20 cellular contexts compared by ENCODE assay signal in the genomic region with DNA sequence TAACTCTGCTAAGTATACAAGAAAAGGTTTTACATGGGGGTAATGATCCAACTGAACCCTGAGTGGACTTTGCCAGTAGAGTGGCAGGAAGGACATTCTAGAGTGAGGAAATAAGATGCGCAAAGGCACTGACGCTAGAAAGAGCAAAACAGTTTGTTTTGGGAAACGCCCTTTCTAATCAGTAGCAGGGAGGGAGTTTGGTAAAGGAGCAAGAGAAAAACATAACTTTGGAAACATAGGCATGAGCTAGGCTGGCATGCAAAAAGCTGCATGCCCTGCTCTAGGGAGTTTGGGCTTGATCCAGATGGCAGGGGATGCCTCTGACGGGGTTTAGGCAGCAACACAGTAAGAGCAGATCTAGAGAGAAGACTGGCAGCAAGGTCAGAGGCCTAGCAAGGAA.
DNase-seq lines count a peak whose midpoint lies in the region; ATAC-seq and TF ChIP-seq lines count a peak whose summit lies in the region.
"Had no signal": no experiment of that assay in that cellular context is flagged by ENCODE, and none has a peak within 500 bp of the region (broad histone marks: within the 10 kb centered on the region; RNA-seq: fewer than 3 reads in every experiment).

No MANE protein-coding gene starts in this region.

- H3K27me3 ChIP-seq in esophagus squamous epithelium (no peaks in the 10 kb centered on the region), lower lobe of right lung (ENCODE audit: low read depth) (no peaks in the 10 kb centered on the region), tibial artery (no peaks in the 10 kb centered on the region)
- H3K27me3 ChIP-seq: foreskin keratinocyte, MG63 had no signal

- CTCF ChIA-PET in WTC11 (lab: Charles Lee): no interaction called here

- intact Hi-C loops in esophagus squamous epithelium (cut with DNase I): no loop called here
- intact Hi-C loops in lower lobe of right lung (cut with DNase I): no loop called here
- intact Hi-C loops in tibial artery (cut with DNase I; ENCODE audit: low total_unique reads): loop anchor here (2.0 kb wide), 1 partner anchor 33 kb away; no protein-coding TSS in a partner anchor

- H3K36me3 Mint-ChIP-seq in WTC11: peaks cover 36% of the 10 kb centered on the region

- H3K9me3 Mint-ChIP-seq in WTC11: no peaks in the 10 kb centered on the region
- H3K9me3 Mint-ChIP-seq: activated CD8-positive, alpha-beta T cell treated with anti-CD3 and anti-CD28 coated beads for 36 hours; activated naive CD8-positive, alpha-beta T cell treated with anti-CD3 and anti-CD28 coated beads, Interleukin-2, amount 50 U/mL, for 24 hours; activated T-cell treated with anti-CD3 and anti-CD28 coated beads, Interleukin-2, amount 50 U/mL, for 72 hours; nephron had no signal

- H3K27ac Mint-ChIP-seq in WTC11: peak overlapping the region; percentile 44; the same call in 1 of the 2 replicates
- H3K27ac Mint-ChIP-seq: activated CD8-positive, alpha-beta T cell treated with anti-CD3 and anti-CD28 coated beads for 36 hours; activated naive CD8-positive, alpha-beta T cell treated with anti-CD3 and anti-CD28 coated beads, Interleukin-2, amount 50 U/mL, for 24 hours; activated T-cell treated with anti-CD3 and anti-CD28 coated beads, Interleukin-2, amount 50 U/mL, for 72 hours; nephron had no signal

- TF ChIP-seq POLR2A in esophagus squamous epithelium (IDR thresholded peaks at IDR 0.05): no peak

- H3K27ac ChIP-seq in esophagus squamous epithelium (peak overlapping the region; percentile 5 to 68 (median 64)), lower lobe of right lung (peak overlapping the region; percentile 10), tibial artery (peak overlapping the region; percentile 76 to 78)
- H3K27ac ChIP-seq: foreskin keratinocyte, psoas muscle, VCaP had no signal

- no peaks in the 10 kb centered on the region for H3K27me3 Mint-ChIP-seq in WTC11 (ENCODE audit: low read depth)
- H3K27me3 Mint-ChIP-seq: activated CD8-positive, alpha-beta T cell treated with anti-CD3 and anti-CD28 coated beads for 36 hours; activated naive CD8-positive, alpha-beta T cell treated with anti-CD3 and anti-CD28 coated beads, Interleukin-2, amount 50 U/mL, for 24 hours had no signal

- DNase-seq in WTC11 (ENCODE audit: low spot score) (no peak), esophagus squamous epithelium (lab: John Stamatoyannopoulos, UW) (no peak), lower lobe of right lung (no peak), tibial artery (peak; percentile 30 to 79), occipital lobe (lab: John Stamatoyannopoulos, UW) (no peak), DMS53 treated with DMSO at 0.1 percent for 48 hours (lab: John Stamatoyannopoulos, UW; ENCODE audit: unreplicated experiment) (no peak), NCI-H1417 treated with DMSO at 0.1 percent for 48 hours (lab: John Stamatoyannopoulos, UW) (no peak)
- DNase-seq: activated CD8-positive, alpha-beta T cell treated with anti-CD3 and anti-CD28 coated beads for 36 hours; activated naive CD8-positive, alpha-beta T cell treated with anti-CD3 and anti-CD28 coated beads, Interleukin-2, amount 50 U/mL, for 24 hours; activated T-cell treated with anti-CD3 and anti-CD28 coated beads, Interleukin-2, amount 50 U/mL, for 72 hours; central memory CD4-positive, alpha-beta T cell; foreskin keratinocyte; MG63; NCI-H187 treated with DMSO at 0.1 percent for 48 hours; NCI-H446; NK-92 treated with Interleukin-12 subunit alpha and Interleukin-12 subunit beta, amount 100 ng/mL, for 24 hours; psoas muscle; stimulated activated naive CD4-positive, alpha-beta T cell had no signal

- H3K4me1 Mint-ChIP-seq in WTC11: no peaks in the 10 kb centered on the region
- H3K4me1 Mint-ChIP-seq: activated naive CD8-positive, alpha-beta T cell treated with anti-CD3 and anti-CD28 coated beads, Interleukin-2, amount 50 U/mL, for 24 hours had no signal

- H3K4me3 ChIP-seq in esophagus squamous epithelium: no peak overlapping the region
- H3K4me3 ChIP-seq in lower lobe of right lung: no peak overlapping the region
- H3K4me3 ChIP-seq in tibial artery: no peak overlapping the region
- H3K4me3 ChIP-seq: MG63, psoas muscle had no signal

- H3K4me1 ChIP-seq in esophagus squamous epithelium (peaks cover 0 to 28% (median 0%) of the 10 kb centered on the region in 3 donors), lower lobe of right lung (no peaks in the 10 kb centered on the region), tibial artery (peaks cover 6 to 74% (median 36%) of the 10 kb centered on the region in 4 donors)
- H3K4me1 ChIP-seq: foreskin keratinocyte had no signal

- H3K9me3 ChIP-seq in esophagus squamous epithelium (no peaks in the 10 kb centered on the region), lower lobe of right lung (no peaks in the 10 kb centered on the region), tibial artery (no peaks in the 10 kb centered on the region)
- H3K9me3 ChIP-seq: MG63, psoas muscle had no signal

- 47 to 49% methylated on average over 4 of the region's 4 CpGs for WGBS in esophagus squamous epithelium, 2 donors

- TF ChIP-seq CTCF in WTC11 (IDR thresholded peaks at IDR 0.05): no peak
- TF ChIP-seq CTCF in esophagus squamous epithelium (IDR thresholded peaks at IDR 0.05): no peak
- TF ChIP-seq CTCF in lower lobe of right lung (IDR thresholded peaks at IDR 0.05): no peak
- no peak for TF ChIP-seq CTCF in tibial artery (IDR thresholded peaks at IDR 0.05)

- ATAC-seq in WTC11 (no peak), lower lobe of right lung (peak in 1 of 2 donors; percentile 21)
- ATAC-seq: activated CD8-positive, alpha-beta T cell treated with anti-CD3 and anti-CD28 coated beads for 36 hours; activated naive CD8-positive, alpha-beta T cell treated with anti-CD3 and anti-CD28 coated beads, Interleukin-2, amount 50 U/mL, for 24 hours; activated T-cell treated with anti-CD3 and anti-CD28 coated beads, Interleukin-2, amount 50 U/mL, for 72 hours; foreskin keratinocyte had no signal

- no peak overlapping the region for H3K4me3 Mint-ChIP-seq in WTC11
- H3K4me3 Mint-ChIP-seq: activated CD8-positive, alpha-beta T cell treated with anti-CD3 and anti-CD28 coated beads for 36 hours; activated naive CD8-positive, alpha-beta T cell treated with anti-CD3 and anti-CD28 coated beads, Interleukin-2, amount 50 U/mL, for 24 hours; activated T-cell treated with anti-CD3 and anti-CD28 coated beads, Interleukin-2, amount 50 U/mL, for 72 hours; nephron had no signal

- H3K36me3 ChIP-seq in esophagus squamous epithelium (peaks cover 0 to 73% (median 0%) of the 10 kb centered on the region in 3 donors), lower lobe of right lung (peaks cover 37% of the 10 kb centered on the region), tibial artery (peaks cover 35 to 58% (median 52%) of the 10 kb centered on the region in 3 donors)

- POLR2A ChIA-PET in WTC11 (lab: Charles Lee): no interaction called here

TF ChIP-seq in WTC11, 78 proteins besides CTCF, POLR2A, EP300 and RAD21 (continues in another document):
- TF ChIP-seq, protein P1, sequence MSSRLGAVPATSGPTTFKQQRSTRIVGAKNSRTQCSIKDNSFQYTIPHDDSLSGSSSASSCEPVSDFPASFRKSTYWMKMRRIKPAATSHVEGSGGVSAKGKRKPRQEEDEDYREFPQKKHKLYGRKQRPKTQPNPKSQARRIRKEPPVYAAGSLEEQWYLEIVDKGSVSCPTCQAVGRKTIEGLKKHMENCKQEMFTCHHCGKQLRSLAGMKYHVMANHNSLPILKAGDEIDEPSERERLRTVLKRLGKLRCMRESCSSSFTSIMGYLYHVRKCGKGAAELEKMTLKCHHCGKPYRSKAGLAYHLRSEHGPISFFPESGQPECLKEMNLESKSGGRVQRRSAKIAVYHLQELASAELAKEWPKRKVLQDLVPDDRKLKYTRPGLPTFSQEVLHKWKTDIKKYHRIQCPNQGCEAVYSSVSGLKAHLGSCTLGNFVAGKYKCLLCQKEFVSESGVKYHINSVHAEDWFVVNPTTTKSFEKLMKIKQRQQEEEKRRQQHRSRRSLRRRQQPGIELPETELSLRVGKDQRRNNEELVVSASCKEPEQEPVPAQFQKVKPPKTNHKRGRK (CRISPR knock-in tag; IDR thresholded peaks at IDR 0.05; ENCODE audit: borderline replicate concordance): no peak
- TF ChIP-seq, protein P2, sequence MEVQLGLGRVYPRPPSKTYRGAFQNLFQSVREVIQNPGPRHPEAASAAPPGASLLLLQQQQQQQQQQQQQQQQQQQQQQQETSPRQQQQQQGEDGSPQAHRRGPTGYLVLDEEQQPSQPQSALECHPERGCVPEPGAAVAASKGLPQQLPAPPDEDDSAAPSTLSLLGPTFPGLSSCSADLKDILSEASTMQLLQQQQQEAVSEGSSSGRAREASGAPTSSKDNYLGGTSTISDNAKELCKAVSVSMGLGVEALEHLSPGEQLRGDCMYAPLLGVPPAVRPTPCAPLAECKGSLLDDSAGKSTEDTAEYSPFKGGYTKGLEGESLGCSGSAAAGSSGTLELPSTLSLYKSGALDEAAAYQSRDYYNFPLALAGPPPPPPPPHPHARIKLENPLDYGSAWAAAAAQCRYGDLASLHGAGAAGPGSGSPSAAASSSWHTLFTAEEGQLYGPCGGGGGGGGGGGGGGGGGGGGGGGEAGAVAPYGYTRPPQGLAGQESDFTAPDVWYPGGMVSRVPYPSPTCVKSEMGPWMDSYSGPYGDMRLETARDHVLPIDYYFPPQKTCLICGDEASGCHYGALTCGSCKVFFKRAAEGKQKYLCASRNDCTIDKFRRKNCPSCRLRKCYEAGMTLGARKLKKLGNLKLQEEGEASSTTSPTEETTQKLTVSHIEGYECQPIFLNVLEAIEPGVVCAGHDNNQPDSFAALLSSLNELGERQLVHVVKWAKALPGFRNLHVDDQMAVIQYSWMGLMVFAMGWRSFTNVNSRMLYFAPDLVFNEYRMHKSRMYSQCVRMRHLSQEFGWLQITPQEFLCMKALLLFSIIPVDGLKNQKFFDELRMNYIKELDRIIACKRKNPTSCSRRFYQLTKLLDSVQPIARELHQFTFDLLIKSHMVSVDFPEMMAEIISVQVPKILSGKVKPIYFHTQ (CRISPR knock-in tag; IDR thresholded peaks at IDR 0.05): no peak
- no peak for TF ChIP-seq JAZF1 (CRISPR knock-in tag; IDR thresholded peaks at IDR 0.05)

Comparison
In these comparisons a context has a peak if more than half of its experiments do, and no peak if none do; other contexts are left out.
1. DNase-seq: peak in tibial artery (2 of 2); none in WTC11 (single experiment), esophagus squamous epithelium (single experiment), lower lobe of right lung (single experiment), occipital lobe (single experiment), DMS53 treated with DMSO at 0.1 percent for 48 hours (single experiment) and NCI-H1417 treated with DMSO at 0.1 percent for 48 hours (single experiment).
2. H3K27ac ChIP-seq: peak in every context shown above with its lines; median percentile 77 in tibial artery; 64 in esophagus squamous epithelium; 10 in lower lobe of right lung.